Comparison of ENCODE assay signal across 17 cellular contexts in the genomic region with DNA sequence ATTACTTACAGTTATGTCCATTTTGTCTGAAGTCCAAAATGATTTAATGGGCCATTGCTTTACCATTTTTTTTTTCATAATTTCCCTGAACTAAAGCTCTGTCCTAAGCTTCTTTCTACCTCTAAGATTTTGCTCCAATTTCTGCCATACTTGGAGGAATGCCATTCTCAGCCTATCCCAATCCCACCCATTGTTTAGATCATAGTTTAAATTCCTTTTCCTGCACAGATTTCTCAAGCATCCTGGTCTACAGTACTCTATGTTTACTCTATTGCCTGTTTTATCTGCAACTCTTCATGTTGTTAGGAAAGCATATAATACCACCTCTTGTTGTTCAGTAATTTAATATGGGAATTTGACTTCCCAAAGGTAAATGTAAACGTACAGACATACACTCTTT. TPM values are rescaled to one million over a fixed set of nuclear protein-coding genes. Genes with fewer than 3 reads are reported as not detected.
DNase-seq lines count a peak whose midpoint lies in the region; ATAC-seq and TF ChIP-seq lines count a peak whose summit lies in the region.
"Had no signal": no experiment of that assay in that cellular context is flagged by ENCODE, and none has a peak within 500 bp of the region (broad histone marks: within the 10 kb centered on the region; RNA-seq: fewer than 3 reads in every experiment).

No MANE protein-coding gene starts in this region.

- no peak for TF ChIP-seq POLR2A in suprapubic skin (IDR thresholded peaks at IDR 0.05)

- H3K4me2 ChIP-seq in smooth muscle cell: no peak overlapping the region

- H2AFZ ChIP-seq in smooth muscle cell (ENCODE audit: low read depth): no peak overlapping the region

- no CpG with 5 or more reads among the region's 1 CpG for WGBS in mesodermal cell (ENCODE audit: insufficient coverage in 2 of 2), 2 experiments
- WGBS in smooth muscle cell (ENCODE audit: low lambda C conversion rate): 58% methylated on average over 1 of the region's 1 CpG
- 90% methylated on average over 1 of the region's 1 CpG for WGBS in suprapubic skin

- no peaks in the 10 kb centered on the region for H4K20me1 ChIP-seq in smooth muscle cell (ENCODE audit: low read depth)

- H3K4me1 ChIP-seq in adipocyte (ENCODE audit: control insufficient read depth, insufficient read depth, low read length) (peaks cover 8% of the 10 kb centered on the region), mesodermal cell (ENCODE audit: control insufficient read depth, insufficient read depth, low read length, poor library complexity, severe bottlenecking) (peaks cover 34% of the 10 kb centered on the region), smooth muscle cell (ENCODE audit: low read depth) (no peaks in the 10 kb centered on the region), suprapubic skin (no peaks in the 10 kb centered on the region)

- ATAC-seq in GM21447 (IDR thresholded peaks at IDR 0.05; ENCODE audit: unreplicated experiment): no peak
- ATAC-seq in HG03175 (IDR thresholded peaks at IDR 0.05; ENCODE audit: unreplicated experiment): no peak
- ATAC-seq: K562 had no signal

- H3K27me3 ChIP-seq in adipocyte (replicated peaks; ENCODE audit: control insufficient read depth, insufficient read depth, low read length) (no peaks in the 10 kb centered on the region), smooth muscle cell (ENCODE audit: low read depth) (no peaks in the 10 kb centered on the region), suprapubic skin (no peaks in the 10 kb centered on the region)
- H3K27me3 ChIP-seq: SJCRH30 had no signal

- no peaks in the 10 kb centered on the region for H3K79me2 ChIP-seq in smooth muscle cell (ENCODE audit: low read depth)

- peak; percentile 65 for DNase-seq in EH (ENCODE audit: low read depth)
- peak; percentile 58 for DNase-seq in adipocyte (ENCODE audit: low read depth)
- DNase-seq in smooth muscle cell (lab: John Stamatoyannopoulos, UW; ENCODE audit: unreplicated experiment): no peak
- no peak for DNase-seq in suprapubic skin (ENCODE audit: low spot score in 2 of 2)
- DNase-seq: COR-L47, DMS153, EL, NCI-H187, NCI-H526 treated with DMSO at 0.1 percent for 48 hours, OCI-M1, RPMI8226 had no signal

- no peak for TF ChIP-seq CTCF in smooth muscle cell (IDR thresholded peaks at IDR 0.05; ENCODE audit: borderline replicate concordance, insufficient read depth, poor library complexity, severe bottlenecking)
- TF ChIP-seq CTCF in suprapubic skin (IDR thresholded peaks at IDR 0.05): no peak

- H3K9ac ChIP-seq in adipocyte (ENCODE audit: low read length): no peak overlapping the region
- H3K9ac ChIP-seq in smooth muscle cell (ENCODE audit: low read depth): no peak overlapping the region

- H3K36me3 ChIP-seq in adipocyte (ENCODE audit: control insufficient read depth, insufficient read depth, low read length, severe bottlenecking) (no peaks in the 10 kb centered on the region), mesodermal cell (ENCODE audit: control insufficient read depth, insufficient read depth, low read length) (no peaks in the 10 kb centered on the region), smooth muscle cell (ENCODE audit: low read depth) (no peaks in the 10 kb centered on the region), suprapubic skin (no peaks in the 10 kb centered on the region)
- H3K36me3 ChIP-seq: HAP-1, SJCRH30 had no signal

- H3K4me3 ChIP-seq in adipocyte (ENCODE audit: low read length): no peak overlapping the region
- H3K4me3 ChIP-seq in mesodermal cell (ENCODE audit: extremely low read depth, insufficient read depth, low read length, poor library complexity, severe bottlenecking): no peak overlapping the region
- no peak overlapping the region for H3K4me3 ChIP-seq in smooth muscle cell
- H3K4me3 ChIP-seq in suprapubic skin: no peak overlapping the region
- H3K4me3 ChIP-seq: HAP-1, K562, SJCRH30 had no signal

- no peaks in the 10 kb centered on the region for H3K9me3 ChIP-seq in adipocyte (ENCODE audit: control insufficient read depth, low read length)
- H3K9me3 ChIP-seq in mesodermal cell (ENCODE audit: control insufficient read depth, low read length): no peaks in the 10 kb centered on the region
- no peaks in the 10 kb centered on the region for H3K9me3 ChIP-seq in smooth muscle cell (replicated peaks; ENCODE audit: low read depth)
- H3K9me3 ChIP-seq in suprapubic skin: no peaks in the 10 kb centered on the region
- H3K9me3 ChIP-seq: HAP-1, SJCRH30 had no signal

- H3K27ac ChIP-seq in mesodermal cell (ENCODE audit: low read depth, low read length, severe bottlenecking): peak overlapping the region; percentile 31
- peak overlapping the region; percentile 74 for H3K27ac ChIP-seq in smooth muscle cell (ENCODE audit: low read depth)
- no peak overlapping the region for H3K27ac ChIP-seq in suprapubic skin
- H3K27ac ChIP-seq: SJCRH30 had no signal

- TF ChIP-seq EP300 in suprapubic skin (IDR thresholded peaks at IDR 0.05): no peak

- H3F3A ChIP-seq in smooth muscle cell (ENCODE audit: low read depth): peaks cover 4% of the 10 kb centered on the region

RNA-seq across cellular contexts. Expression of a gene that starts 30.8 kb away (rescaled TPM):
- 57.1 TPM for polyA plus RNA-seq in mesodermal cell (2013, experiment 1 of 2)
- polyA plus RNA-seq in mesodermal cell (2013, experiment 2 of 2): 52.6 TPM
- total RNA-seq in smooth muscle cell (181 and 253 TPM in 2 replicates), suprapubic skin (10 to 100 TPM; 21.2 to 29.2 (median 22.5) TPM)
- polyA plus RNA-seq in smooth muscle cell: 220 and 264 TPM in 2 replicates

Comparison
In these comparisons a context has a peak if more than half of its experiments do, and no peak if none do; other contexts are left out.
1. DNase-seq: peak in EH (single experiment) and adipocyte (single experiment); none in smooth muscle cell (single experiment) and suprapubic skin (0 of 2).